In genomic region chr16:88316151-88316550, GRCh38 we compare ENCODE assay signal across 29 cellular contexts.
DNase-seq lines count a peak whose midpoint lies in the region; ATAC-seq and TF ChIP-seq lines count a peak whose summit lies in the region.
"Had no signal": no experiment of that assay in that cellular context is flagged by ENCODE, and none has a peak within 500 bp of the region (broad histone marks: within the 10 kb centered on the region; RNA-seq: fewer than 3 reads in every experiment).

No MANE protein-coding gene starts in this region.

- no peaks in the 10 kb centered on the region for H3K36me3 ChIP-seq in left ventricle myocardium inferior
- H3K36me3 ChIP-seq in heart right ventricle, result no peaks in the 10 kb centered on the region
- no peaks in the 10 kb centered on the region for H3K36me3 ChIP-seq in PC-9 (ENCODE audit: low read depth)
- H3K36me3 ChIP-seq: heart left ventricle, pancreas, spleen, thoracic aorta had no signal

- BruUV-seq in PC-9 (replicated peaks; lab: Mats Ljungman, UMichigan), result TSS peak; percentile 85

- H3K4me3 ChIP-seq in left ventricle myocardium inferior (peak overlapping the region; percentile 27), heart right ventricle (no peak overlapping the region), PC-9 (peak overlapping the region; percentile 38; the same call in 1 of the 2 replicates)
- H3K4me3 ChIP-seq: heart left ventricle, lung, mucosa of descending colon, pancreas, thoracic aorta had no signal

- DNase-seq in left ventricle myocardium inferior, result no peak
- no peak for DNase-seq in heart right ventricle
- DNase-seq in PC-9, result no peak
- DNase-seq in foreskin keratinocyte, result peak in 1 of 2 donors; percentile 32
- no peak for DNase-seq in T-helper 2 cell treated with Interferon-gamma antibody and Interleukin-4, amounts not matched to agents 5 μg/mL and 100 μg/mL, for 36 hours (ENCODE audit: low spot score)
- DNase-seq in NCI-H526 (lab: John Stamatoyannopoulos, UW), result no peak
- DNase-seq: activated CD4-positive, alpha-beta memory T cell treated with anti-CD3 and anti-CD28 coated beads, Interleukin-2, amount 10 ng/mL, durations not matched to agents 7 days and 5 days; activated CD4-positive, alpha-beta T cell treated with anti-CD3 and anti-CD28 coated beads for 1 hour; activated CD8-positive, alpha-beta memory T cell treated with anti-CD3 and anti-CD28 coated beads, Interleukin-2, amount 50 U/mL, for 4 hours; activated naive CD4-positive, alpha-beta T cell; activated naive CD8-positive, alpha-beta T cell treated with anti-CD3 and anti-CD28 coated beads, Interleukin-2, amount 50 U/mL, for 24 hours; cortex of kidney; effector memory CD8-positive, alpha-beta T cell; H9; NCI-H1417 treated with DMSO at 0.1 percent for 48 hours; NCI-H2029 treated with DMSO at 0.1 percent for 48 hours; NCI-H2227 treated with DMSO at 0.1 percent for 48 hours; NCI-H526 treated with DMSO at 0.1 percent for 48 hours; stimulated activated CD8-positive, alpha-beta memory T cell treated with anti-CD3 and anti-CD28 coated beads, Interleukin-4, amount 100 ng/mL, for 48 hours; stimulated activated naive CD8-positive, alpha-beta T cell treated with anti-CD3 and anti-CD28 coated beads, Interleukin-15, amount 100 ng/mL, for 72 hours had no signal

- no peaks in the 10 kb centered on the region for H4K20me1 ChIP-seq in PC-9 (ENCODE audit: insufficient read depth)

- H3F3A ChIP-seq in PC-9 (ENCODE audit: insufficient read depth, low read depth), result no peaks in the 10 kb centered on the region

- peaks cover 9% of the 10 kb centered on the region for H3K9me3 Mint-ChIP-seq in T-helper 2 cell treated with Interferon-gamma antibody and Interleukin-4, amounts not matched to agents 5 μg/mL and 100 μg/mL, for 36 hours
- H3K9me3 Mint-ChIP-seq: effector memory CD8-positive, alpha-beta T cell had no signal

- POLR2A ChIA-PET in PC-9 (lab: Charles Lee; ENCODE audit: unreplicated experiment), result no interaction called here

- no peaks in the 10 kb centered on the region for H3K9me2 ChIP-seq in PC-9 (ENCODE audit: insufficient read depth)

- H3K27me3 Mint-ChIP-seq in T-helper 2 cell treated with Interferon-gamma antibody and Interleukin-4, amounts not matched to agents 5 μg/mL and 100 μg/mL, for 36 hours (ENCODE audit: low read depth), result peaks cover 3% of the 10 kb centered on the region
- H3K27me3 Mint-ChIP-seq: activated CD4-positive, alpha-beta memory T cell treated with anti-CD3 and anti-CD28 coated beads, Interleukin-2, amount 10 ng/mL, durations not matched to agents 7 days and 5 days; activated naive CD8-positive, alpha-beta T cell treated with anti-CD3 and anti-CD28 coated beads, Interleukin-2, amount 50 U/mL, for 24 hours had no signal

- CTCF ChIA-PET in PC-9 (lab: Charles Lee), result interaction anchor here (0.6 kb wide), 1 partner anchor 68 kb away, joined by 4 read pairs; no protein-coding TSS in a partner anchor

- peak overlapping the region; percentile 70 for H3K4me2 ChIP-seq in PC-9

- H3K4me1 ChIP-seq in left ventricle myocardium inferior (peaks cover 25% of the 10 kb centered on the region), heart right ventricle (peaks cover 0 to 25% (median 9%) of the 10 kb centered on the region in 9 donors), PC-9 (replicated peaks; ENCODE audit: insufficient read depth) (peaks cover 15% of the 10 kb centered on the region), foreskin keratinocyte (peaks cover 9% of the 10 kb centered on the region)
- H3K4me1 ChIP-seq: pancreas had no signal

- no peaks in the 10 kb centered on the region for H3K36me3 Mint-ChIP-seq in T-helper 2 cell treated with Interferon-gamma antibody and Interleukin-4, amounts not matched to agents 5 μg/mL and 100 μg/mL, for 36 hours (ENCODE audit: low read depth)

- H3K4me1 Mint-ChIP-seq in T-helper 2 cell treated with Interferon-gamma antibody and Interleukin-4, amounts not matched to agents 5 μg/mL and 100 μg/mL, for 36 hours (ENCODE audit: low read depth), result no peaks in the 10 kb centered on the region
- H3K4me1 Mint-ChIP-seq: activated CD4-positive, alpha-beta memory T cell treated with anti-CD3 and anti-CD28 coated beads, Interleukin-2, amount 10 ng/mL, durations not matched to agents 7 days and 5 days; activated naive CD8-positive, alpha-beta T cell treated with anti-CD3 and anti-CD28 coated beads, Interleukin-2, amount 50 U/mL, for 24 hours; H9; stimulated activated naive CD8-positive, alpha-beta T cell treated with anti-CD3 and anti-CD28 coated beads, Interleukin-15, amount 100 ng/mL, for 72 hours had no signal

- no peaks in the 10 kb centered on the region for H3K79me2 ChIP-seq in PC-9 (ENCODE audit: low read depth)

- 0 out of 2 replicates have a peak overlapping the region, but pooled peaks have one; percentile 52 for H2AFZ ChIP-seq in PC-9

- peaks cover 38% of the 10 kb centered on the region for H3K27me3 ChIP-seq in left ventricle myocardium inferior (ENCODE audit: low read depth)
- peaks cover 0 to 16% (median under 1%) of the 10 kb centered on the region in 7 donors for H3K27me3 ChIP-seq in heart right ventricle
- H3K27me3 ChIP-seq in PC-9 (ENCODE audit: insufficient read depth, low read depth), result no peaks in the 10 kb centered on the region
- H3K27me3 ChIP-seq in foreskin keratinocyte, result no peaks in the 10 kb centered on the region
- H3K27me3 ChIP-seq: heart left ventricle, pancreas had no signal

- no peak overlapping the region for H3K27ac Mint-ChIP-seq in T-helper 2 cell treated with Interferon-gamma antibody and Interleukin-4, amounts not matched to agents 5 μg/mL and 100 μg/mL, for 36 hours
- H3K27ac Mint-ChIP-seq: activated CD4-positive, alpha-beta memory T cell treated with anti-CD3 and anti-CD28 coated beads, Interleukin-2, amount 10 ng/mL, durations not matched to agents 7 days and 5 days; activated naive CD8-positive, alpha-beta T cell treated with anti-CD3 and anti-CD28 coated beads, Interleukin-2, amount 50 U/mL, for 24 hours; effector memory CD8-positive, alpha-beta T cell; H9 had no signal

- no peak for TF ChIP-seq CTCF in left ventricle myocardium inferior (IDR thresholded peaks at IDR 0.05; ENCODE audit: borderline replicate concordance)
- TF ChIP-seq CTCF in heart right ventricle (IDR thresholded peaks at IDR 0.05), result no peak
- no peak for TF ChIP-seq CTCF in PC-9 (conservative IDR thresholded peaks at IDR 0.05)
- peak; percentile 12 for TF ChIP-seq CTCF in foreskin keratinocyte (conservative IDR thresholded peaks at IDR 0.05)

- intact Hi-C loops in left ventricle myocardium inferior (cut with micrococcal nuclease), result no loop called here
- intact Hi-C loops in heart right ventricle (cut with DNase I), result no loop called here
- intact Hi-C loops in PC-9 (cut with micrococcal nuclease; ENCODE audit: unreplicated experiment), result no loop called here

- ATAC-seq in heart right ventricle, result no peak
- peak; percentile 50 for ATAC-seq in foreskin keratinocyte
- ATAC-seq in GM18873 (IDR thresholded peaks at IDR 0.05; ENCODE audit: low FRiP score, unreplicated experiment), result no peak
- ATAC-seq: activated naive CD8-positive, alpha-beta T cell treated with anti-CD3 and anti-CD28 coated beads, Interleukin-2, amount 50 U/mL, for 24 hours; effector memory CD8-positive, alpha-beta T cell; stimulated activated naive CD8-positive, alpha-beta T cell treated with anti-CD3 and anti-CD28 coated beads, Interleukin-15, amount 100 ng/mL, for 72 hours had no signal

- H3K9me3 ChIP-seq in left ventricle myocardium inferior (replicated peaks) (no peaks in the 10 kb centered on the region), heart right ventricle (peaks cover 0 to 5% (median 0%) of the 10 kb centered on the region in 11 donors), PC-9 (ENCODE audit: insufficient read depth, low read depth) (no peaks in the 10 kb centered on the region)
- H3K9me3 ChIP-seq: mucosa of descending colon, pancreas, thoracic aorta had no signal

- no peak overlapping the region for H3K27ac ChIP-seq in left ventricle myocardium inferior (replicated peaks)
- H3K27ac ChIP-seq in heart right ventricle, result no peak overlapping the region
- H3K27ac ChIP-seq in PC-9, result peak overlapping the region; percentile 49; the same call in 1 of the 2 replicates
- no peak overlapping the region for H3K27ac ChIP-seq in foreskin keratinocyte
- H3K27ac ChIP-seq: heart left ventricle, HL-60, pancreas, thoracic aorta had no signal

- H3K4me3 Mint-ChIP-seq in T-helper 2 cell treated with Interferon-gamma antibody and Interleukin-4, amounts not matched to agents 5 μg/mL and 100 μg/mL, for 36 hours, result no peak overlapping the region
- H3K4me3 Mint-ChIP-seq: activated CD4-positive, alpha-beta memory T cell treated with anti-CD3 and anti-CD28 coated beads, Interleukin-2, amount 10 ng/mL, durations not matched to agents 7 days and 5 days; activated naive CD8-positive, alpha-beta T cell treated with anti-CD3 and anti-CD28 coated beads, Interleukin-2, amount 50 U/mL, for 24 hours; effector memory CD8-positive, alpha-beta T cell; H9; nephron; stimulated activated naive CD8-positive, alpha-beta T cell treated with anti-CD3 and anti-CD28 coated beads, Interleukin-15, amount 100 ng/mL, for 72 hours had no signal

- 84% methylated on average over 17 of the region's 17 CpGs for WGBS in heart right ventricle, 2 donors

Comparison
In these comparisons a context has a peak if more than half of its experiments do, and no peak if none do; other contexts are left out.
1. H3K4me3 ChIP-seq: peak in left ventricle myocardium inferior (single experiment) and PC-9 (single experiment); none in heart right ventricle (0 of 10).